In genomic region chr21:41564871-41565281, GRCh38 we compare ENCODE assay signal across 11 cellular contexts. TPM values are rescaled to one million over a fixed set of nuclear protein-coding genes. Genes with fewer than 3 reads are reported as not detected.
A peak's percentile ranks its signal among the peaks of the same experiment; 100 is the strongest.
DNase-seq lines count a peak whose midpoint lies in the region; ATAC-seq and TF ChIP-seq lines count a peak whose summit lies in the region.
"Had no signal": no experiment of that assay in that cellular context is flagged by ENCODE, and none has a peak within 500 bp of the region (broad histone marks: within the 10 kb centered on the region; RNA-seq: fewer than 3 reads in every experiment).

No MANE protein-coding gene starts in this region.

- no peak for ATAC-seq in activated naive CD8-positive, alpha-beta T cell treated with anti-CD3 and anti-CD28 coated beads, Interleukin-2, amount 50 U/mL, for 24 hours

- no peaks in the 10 kb centered on the region for H3K36me3 Mint-ChIP-seq in activated naive CD8-positive, alpha-beta T cell treated with anti-CD3 and anti-CD28 coated beads, Interleukin-2, amount 50 U/mL, for 24 hours (ENCODE audit: low read depth)
- H3K36me3 Mint-ChIP-seq in immature natural killer cell (no peaks in the 10 kb centered on the region), endothelial cell (ENCODE audit: low read depth, unreplicated experiment) (peaks cover 3% of the 10 kb centered on the region)

- H3K27ac Mint-ChIP-seq in activated naive CD8-positive, alpha-beta T cell treated with anti-CD3 and anti-CD28 coated beads, Interleukin-2, amount 50 U/mL, for 24 hours, result no peak overlapping the region
- H3K27ac Mint-ChIP-seq in immature natural killer cell, result peak overlapping the region in 4 of 6 donors; percentile 19 to 57 (median 38)
- H3K27ac Mint-ChIP-seq in endothelial cell (ENCODE audit: unreplicated experiment), result no peak overlapping the region

- H3K36me3 ChIP-seq in sigmoid colon, result no peaks in the 10 kb centered on the region
- H3K36me3 ChIP-seq in ascending aorta, result no peaks in the 10 kb centered on the region

- TF ChIP-seq POLR2A in sigmoid colon (IDR thresholded peaks at IDR 0.05), result no peak

- no peak for TF ChIP-seq EP300 in sigmoid colon (IDR thresholded peaks at IDR 0.05)

- TF ChIP-seq CTCF in HFF-Myc (IDR thresholded peaks at IDR 0.05; ENCODE audit: low read depth, low read length, missing control alignments) (no peak), sigmoid colon (IDR thresholded peaks at IDR 0.05) (no peak), endothelial cell (IDR thresholded peaks at IDR 0.05; ENCODE audit: unreplicated experiment) (no peak), ascending aorta (IDR thresholded peaks at IDR 0.05) (no peak)

- WGBS in sigmoid colon, 2 donors, result 2 to 29% methylated on average over 10 of the region's 10 CpGs

- H3K4me1 Mint-ChIP-seq in activated naive CD8-positive, alpha-beta T cell treated with anti-CD3 and anti-CD28 coated beads, Interleukin-2, amount 50 U/mL, for 24 hours, result peaks cover 12% of the 10 kb centered on the region
- H3K4me1 Mint-ChIP-seq in immature natural killer cell (peaks cover 4 to 8% of the 10 kb centered on the region in 2 donors), endothelial cell (ENCODE audit: unreplicated experiment) (peaks cover 7% of the 10 kb centered on the region)

- peaks cover 18% of the 10 kb centered on the region for H3K27me3 Mint-ChIP-seq in activated naive CD8-positive, alpha-beta T cell treated with anti-CD3 and anti-CD28 coated beads, Interleukin-2, amount 50 U/mL, for 24 hours
- H3K27me3 Mint-ChIP-seq in immature natural killer cell (ENCODE audit: low read depth in 3 of 3), result peaks cover 0 to 7% (median 6%) of the 10 kb centered on the region in 3 donors
- H3K27me3 Mint-ChIP-seq in endothelial cell (ENCODE audit: unreplicated experiment), result peaks cover 4% of the 10 kb centered on the region

- H3K27ac ChIP-seq in sigmoid colon (no peak overlapping the region), ascending aorta (no peak overlapping the region)

- no peaks in the 10 kb centered on the region for H3K9me3 Mint-ChIP-seq in activated naive CD8-positive, alpha-beta T cell treated with anti-CD3 and anti-CD28 coated beads, Interleukin-2, amount 50 U/mL, for 24 hours
- H3K9me3 Mint-ChIP-seq in immature natural killer cell, result no peaks in the 10 kb centered on the region
- H3K9me3 Mint-ChIP-seq in endothelial cell (ENCODE audit: unreplicated experiment), result no peaks in the 10 kb centered on the region

- H3K4me3 Mint-ChIP-seq in activated naive CD8-positive, alpha-beta T cell treated with anti-CD3 and anti-CD28 coated beads, Interleukin-2, amount 50 U/mL, for 24 hours, result no peak overlapping the region
- H3K4me3 Mint-ChIP-seq in immature natural killer cell (peak overlapping the region in 3 of 5 donors; percentile 1 to 66 (median 29)), endothelial cell (ENCODE audit: unreplicated experiment) (no peak overlapping the region)

- intact Hi-C loops in sigmoid colon (cut with DNase I), result no loop called here
- intact Hi-C loops in ascending aorta (cut with DNase I), result no loop called here

- H3K4me1 ChIP-seq in sigmoid colon (no peaks in the 10 kb centered on the region), ascending aorta (no peaks in the 10 kb centered on the region)

- H3K9me3 ChIP-seq in sigmoid colon, result no peaks in the 10 kb centered on the region
- H3K9me3 ChIP-seq in ascending aorta, result no peaks in the 10 kb centered on the region

- DNase-seq in A172 (ENCODE audit: low spot score), result peak; percentile 71
- DNase-seq in HFF-Myc (ENCODE audit: extremely low read depth, low read depth), result peak; percentile 96
- DNase-seq in activated naive CD8-positive, alpha-beta T cell treated with anti-CD3 and anti-CD28 coated beads, Interleukin-2, amount 50 U/mL, for 24 hours, result peak; percentile 10
- DNase-seq in immature natural killer cell, result peak in 1 of 3 donors; percentile 6
- DNase-seq in sigmoid colon, result no peak
- DNase-seq in NCI-H748 treated with DMSO at 0.1 percent for 48 hours (lab: John Stamatoyannopoulos, UW), result no peak
- no peak for DNase-seq in endothelial cell (ENCODE audit: low spot score)
- DNase-seq in ascending aorta (ENCODE audit: low spot score in 2 of 2), result no peak
- DNase-seq: COR-L47, NCI-H2029 treated with DMSO at 0.1 percent for 48 hours, T1000 had no signal

- H3K27me3 ChIP-seq in sigmoid colon (no peaks in the 10 kb centered on the region), ascending aorta (no peaks in the 10 kb centered on the region)

- H3K4me3 ChIP-seq in HFF-Myc (replicated peaks; ENCODE audit: low read depth, low read length) (no peak overlapping the region), sigmoid colon (no peak overlapping the region), ascending aorta (no peak overlapping the region)

RNA-seq across cellular contexts. Expression of gene TMPRSS2, which starts 56.9 kb away (rescaled TPM):
- 0.05 TPM in 1 of 2 replicates, not detected in the other for total RNA-seq in A172 (2014; rRNA removed; shearing (Covaris generic))
- not detected for polyA plus RNA-seq in immature natural killer cell
- 1 to 10 TPM in 2 of 4 donors, under 1 TPM in 1, not detected in 1; 0.33 to 2.8 (median 2.1) TPM for total RNA-seq in sigmoid colon
- polyA plus RNA-seq in sigmoid colon, result 100 to 1,000 TPM in 2 of 3 donors, 10 to 100 TPM in 1; 66.1 to 434 (median 117) TPM
- total RNA-seq in endothelial cell (ENCODE audit: unreplicated experiment), result 46.3 TPM
- not detected for total RNA-seq in ascending aorta

Comparison
In these comparisons a context has a peak if more than half of its experiments do, and no peak if none do; other contexts are left out.
1. DNase-seq: peak in A172 (single experiment), HFF-Myc (single experiment) and activated naive CD8-positive, alpha-beta T cell treated with anti-CD3 and anti-CD28 coated beads, Interleukin-2, amount 50 U/mL, for 24 hours (single experiment); none in sigmoid colon (single experiment), NCI-H748 treated with DMSO at 0.1 percent for 48 hours (single experiment), endothelial cell (single experiment) and ascending aorta (0 of 2).
2. H3K27ac Mint-ChIP-seq: peak in immature natural killer cell (4 of 6); none in activated naive CD8-positive, alpha-beta T cell treated with anti-CD3 and anti-CD28 coated beads, Interleukin-2, amount 50 U/mL, for 24 hours (single experiment) and endothelial cell (single experiment).
3. H3K4me3 Mint-ChIP-seq: peak in immature natural killer cell (3 of 5); none in activated naive CD8-positive, alpha-beta T cell treated with anti-CD3 and anti-CD28 coated beads, Interleukin-2, amount 50 U/mL, for 24 hours (single experiment) and endothelial cell (single experiment).
4. RNA of gene TMPRSS2, which starts 56.9 kb away (total RNA-seq): 46.3 TPM in endothelial cell (single experiment); 0.33 to 2.8 TPM in sigmoid colon, 0.05 TPM in A172 and not detected in ascending aorta (single experiment); every median in the first group is over 10 times any median in the second.